Comparison of ENCODE assay signal across 27 cellular contexts in genomic region chr19:6935069-6935468, GRCh38. TPM values are rescaled to one million over a fixed set of nuclear protein-coding genes. Genes with fewer than 3 reads are reported as not detected.
"Had no signal": no experiment of that assay in that cellular context is flagged by ENCODE, and none has a peak within 500 bp of the region (broad histone marks: within the 10 kb centered on the region; RNA-seq: fewer than 3 reads in every experiment).

No MANE protein-coding gene starts in this region.

- ATAC-seq: stimulated activated effector memory CD8-positive, alpha-beta T cell treated with anti-CD3 and anti-CD28 coated beads, Interleukin-12 subunit alpha, Interleukin-12 subunit beta, amount 100 ng/mL, for 72 hours; stimulated activated memory B cell treated with anti-CD40 and anti-IgM and Interleukin-4, amounts not matched to agents 10 μg/mL and 1 μg/mL and 100 μg/mL, for 72 hours; stimulated activated naive B cell treated with anti-CD40 and anti-IgM and Interleukin-4, amounts not matched to agents 10 μg/mL and 1 μg/mL and 100 μg/mL, for 72 hours; stimulated activated naive CD8-positive, alpha-beta T cell treated with anti-CD3 and anti-CD28 coated beads, Interleukin-15, amount 100 ng/mL, for 72 hours; stimulated activated naive CD8-positive, alpha-beta T cell treated with anti-CD3 and anti-CD28 coated beads, Interleukin-15, Interleukin-2, amounts not matched to agents 100 U/mL and 50 U/mL, for 24 hours; upper lobe of right lung had no signal

- H3K27ac ChIP-seq: stomach, suprapubic skin, testis, thoracic aorta, thyroid gland, tibial artery, tibial nerve, transverse colon, upper lobe of left lung, upper lobe of right lung, uterus, vagina had no signal

- FAIRE-seq: urothelium cell line had no signal

- H3K9me3 ChIP-seq: suprapubic skin, testis, thyroid gland had no signal

- H3K4me1 ChIP-seq: stomach, suprapubic skin, testis, thyroid gland, tibial artery, tibial nerve, transverse colon, upper lobe of left lung, upper lobe of right lung, uterus, vagina had no signal

- DNase-seq: stimulated activated CD4-positive, alpha-beta T cell treated with anti-CD3 and anti-CD28 coated beads, Interleukin-2, amount 100 ng/mL, for 48 hours; stimulated activated CD4-positive, alpha-beta T cell treated with anti-CD3 and anti-CD28 coated beads, Interleukin-4, amount 100 ng/mL, for 1 hour; stimulated activated CD4-positive, alpha-beta T cell treated with anti-CD3 and anti-CD28 coated beads, Interleukin-4, amount 100 ng/mL, for 24 hours; stimulated activated CD4-positive, alpha-beta T cell treated with anti-CD3 and anti-CD28 coated beads, Interleukin-4, amount 100 ng/mL, for 4 hours; stimulated activated CD8-positive, alpha-beta memory T cell treated with anti-CD3 and anti-CD28 coated beads, Interleukin-4, amount 100 ng/mL, for 48 hours; stimulated activated naive B cell treated with anti-CD40 and anti-IgM and Interleukin-4, amounts not matched to agents 10 μg/mL and 1 μg/mL and 100 μg/mL, for 72 hours; stimulated activated naive CD4-positive, alpha-beta T cell; stimulated activated naive CD4-positive, alpha-beta T cell treated with Interleukin-2 at 50 U/mL for 16 hours; stimulated activated naive CD8-positive, alpha-beta T cell treated with anti-CD3 and anti-CD28 coated beads, Interleukin-15, amount 100 ng/mL, for 72 hours; stimulated activated naive CD8-positive, alpha-beta T cell treated with anti-CD3 and anti-CD28 coated beads, Interleukin-15, Interleukin-2, amounts not matched to agents 100 U/mL and 50 U/mL, for 24 hours; stomach; substantia nigra; testis; thyroid gland; tibial artery; transverse colon; trophoblast cell; upper lobe of left lung; upper lobe of right lung; uterus had no signal

- H3K4me3 ChIP-seq: stomach, suprapubic skin, testis, thoracic aorta, thyroid gland, tibial artery, tibial nerve, transverse colon, upper lobe of left lung, upper lobe of right lung, uterus, vagina had no signal

- H3K36me3 ChIP-seq: stomach, suprapubic skin, thoracic aorta, thyroid gland, tibial artery, tibial nerve, transverse colon, upper lobe of left lung, upper lobe of right lung, uterus, vagina had no signal

- H3K27me3 ChIP-seq: stomach, suprapubic skin, testis, thyroid gland, tibial artery, tibial nerve, transverse colon, upper lobe of left lung, upper lobe of right lung, uterus, vagina had no signal

RNA-seq across cellular contexts. Expression of gene ADGRE1, which starts 47.7 kb away (rescaled TPM):
- total RNA-seq: suprapubic skin, thyroid gland, vagina had no signal
